ENCODE assay signal across 8 cellular contexts in genomic region chr10:94402204-94403033, GRCh38. TPM values are rescaled to one million over a fixed set of nuclear protein-coding genes. Genes with fewer than 3 reads are reported as not detected.
A peak's percentile ranks its signal among the peaks of the same experiment; 100 is the strongest.
DNase-seq lines count a peak whose midpoint lies in the region; ATAC-seq and TF ChIP-seq lines count a peak whose summit lies in the region.

TBC1D12 (plus strand) TSS chr10:94402541; CDS start chr10:94402614, 73 bp downstream.

- H3K4me1 Mint-ChIP-seq in activated naive CD4-positive, alpha-beta T cell treated with anti-CD3 and anti-CD28 coated beads for 36 hours (ENCODE audit: low read depth): peaks cover 4% of the 10 kb centered on the region
- H3K4me1 Mint-ChIP-seq in nephron: peaks cover 16% of the 10 kb centered on the region

- H3K27ac Mint-ChIP-seq in activated naive CD4-positive, alpha-beta T cell treated with anti-CD3 and anti-CD28 coated beads for 36 hours: no peak within 1 kb of the TSS
- peak within 1 kb of the TSS; percentile 78 to 93 (median 93) for H3K27ac Mint-ChIP-seq in nephron

- H3K36me3 Mint-ChIP-seq in activated naive CD4-positive, alpha-beta T cell treated with anti-CD3 and anti-CD28 coated beads for 36 hours (ENCODE audit: low read depth): no peaks in the 10 kb centered on the region
- no peaks in the 10 kb centered on the region for H3K36me3 Mint-ChIP-seq in nephron (ENCODE audit: low read depth)

- peak; percentile 65 for ATAC-seq in GM21447 (IDR thresholded peaks at IDR 0.05; ENCODE audit: unreplicated experiment)

- peak within 1 kb of the TSS; percentile 86 to 97 (median 92) for H3K27ac ChIP-seq in tibial nerve

- no peaks in the 10 kb centered on the region for H3K9me3 Mint-ChIP-seq in activated naive CD4-positive, alpha-beta T cell treated with anti-CD3 and anti-CD28 coated beads for 36 hours
- no peaks in the 10 kb centered on the region for H3K9me3 Mint-ChIP-seq in nephron

- TF ChIP-seq CTCF in nephron (IDR thresholded peaks at IDR 0.05; ENCODE audit: unreplicated experiment in 3 of 3): no peak
- no peak for TF ChIP-seq CTCF in tibial nerve (IDR thresholded peaks at IDR 0.05)

- 0% methylated on average over 37 to 49 of the region's 82 CpGs for WGBS in tibial nerve, 2 donors

- DNase-seq in DMS53 treated with DMSO at 0.1 percent for 48 hours (lab: John Stamatoyannopoulos, UW; ENCODE audit: unreplicated experiment) (peak; percentile 90), HT-29 (ENCODE audit: low spot score) (peak; percentile 97), NOMO-1 treated with dmso at 0.1 percent for 144 hours (lab: John Stamatoyannopoulos, UW; ENCODE audit: unreplicated experiment) (peak; percentile 85), foreskin melanocyte (peak; percentile 92), tibial nerve (ENCODE audit: low spot score in 2 of 2) (peak; percentile 83 to 90)
- peak; percentile 39 for DNase-seq in activated naive CD4-positive, alpha-beta T cell treated with anti-CD3 and anti-CD28 coated beads for 36 hours

- peak within 1 kb of the TSS; percentile 74 for H3K4me3 Mint-ChIP-seq in activated naive CD4-positive, alpha-beta T cell treated with anti-CD3 and anti-CD28 coated beads for 36 hours
- peak within 1 kb of the TSS; percentile 92 to 99 (median 98) for H3K4me3 Mint-ChIP-seq in nephron

- H3K27me3 ChIP-seq in tibial nerve: no peaks in the 10 kb centered on the region

- H3K4me1 ChIP-seq in tibial nerve: peaks cover 0 to 29% (median 11%) of the 10 kb centered on the region in 4 donors

- CTCF ChIA-PET in activated naive CD4-positive, alpha-beta T cell treated with anti-CD3 and anti-CD28 coated beads for 36 hours (lab: Charles Lee): interaction anchor here (0.6 kb wide), 1 partner anchor 43 kb away, joined by 3 read pairs; no protein-coding TSS in a partner anchor

- peak in 1 of 2 donors; percentile 68 for TF ChIP-seq POLR2A in tibial nerve (IDR thresholded peaks at IDR 0.05)

- peaks cover 58% of the 10 kb centered on the region for H3K27me3 Mint-ChIP-seq in activated naive CD4-positive, alpha-beta T cell treated with anti-CD3 and anti-CD28 coated beads for 36 hours (ENCODE audit: low read depth)
- H3K27me3 Mint-ChIP-seq in nephron (ENCODE audit: low read depth): peaks cover 4% of the 10 kb centered on the region

- peak within 1 kb of the TSS; percentile 77 to 93 (median 86) for H3K4me3 ChIP-seq in tibial nerve

- no peaks in the 10 kb centered on the region for H3K9me3 ChIP-seq in tibial nerve

- TF ChIP-seq EP300 in tibial nerve (IDR thresholded peaks at IDR 0.05): peak; percentile 46 to 88

- intact Hi-C loops in activated naive CD4-positive, alpha-beta T cell treated with anti-CD3 and anti-CD28 coated beads for 36 hours (cut with micrococcal nuclease): loop anchor here (1.0 kb wide), 1 partner anchor 40 kb away; the partner anchor contains the start of gene NOC3L

- H3K36me3 ChIP-seq in tibial nerve: no peaks in the 10 kb centered on the region

RNA-seq across cellular contexts. Expression of gene TBC1D12, which starts in this region (rescaled TPM):
- 5.8 TPM in 2 replicates for total RNA-seq in HT-29 (2014; rRNA removed; shearing (Covaris generic))
- total RNA-seq in activated naive CD4-positive, alpha-beta T cell treated with anti-CD3 and anti-CD28 coated beads for 36 hours: under 1 TPM; 0.25 to 0.33 TPM
- 10 to 100 TPM; 30.0 to 36.0 (median 32.9) TPM for total RNA-seq in tibial nerve

Comparison
In these comparisons a context has a peak if more than half of its experiments do, and no peak if none do; other contexts are left out.
1. Peak in every context shown above with its lines: DNase-seq, ATAC-seq, H3K4me3 ChIP-seq and H3K27ac ChIP-seq.
2. Peak in DNase-seq in activated naive CD4-positive, alpha-beta T cell treated with anti-CD3 and anti-CD28 coated beads for 36 hours; RNA of the gene not detected or under 1 TPM.
3. DNase-seq: peak in every context shown above with its lines; median percentile 97 in HT-29; 92 in foreskin melanocyte; 90 in DMS53 treated with DMSO at 0.1 percent for 48 hours; 86 in tibial nerve; 85 in NOMO-1 treated with dmso at 0.1 percent for 144 hours; 39 in activated naive CD4-positive, alpha-beta T cell treated with anti-CD3 and anti-CD28 coated beads for 36 hours.